8 cellular contexts compared by ENCODE assay signal in genomic region chr7:94289071-94289470, GRCh38.
DNase-seq lines count a peak whose midpoint lies in the region; ATAC-seq and TF ChIP-seq lines count a peak whose summit lies in the region.

No MANE protein-coding gene starts in this region.

- H3K4me3 Mint-ChIP-seq in glutamatergic neuron (ENCODE audit: unreplicated experiment): no peak overlapping the region
- no peak overlapping the region for H3K4me3 Mint-ChIP-seq in progenitor cell of endocrine pancreas (ENCODE audit: low read depth)

- TF ChIP-seq CTCF in glutamatergic neuron (IDR thresholded peaks at IDR 0.05; ENCODE audit: partially characterized antibody, unreplicated experiment): peak; percentile 64
- TF ChIP-seq CTCF in progenitor cell of endocrine pancreas (IDR thresholded peaks at IDR 0.05; ENCODE audit: unreplicated experiment): peak; percentile 95

- H3K9me3 Mint-ChIP-seq in glutamatergic neuron (ENCODE audit: unreplicated experiment) (peaks cover 2% of the 10 kb centered on the region), progenitor cell of endocrine pancreas (ENCODE audit: low read depth) (no peaks in the 10 kb centered on the region)

- H3K27ac Mint-ChIP-seq in glutamatergic neuron (ENCODE audit: unreplicated experiment): no peak overlapping the region
- no peak overlapping the region for H3K27ac Mint-ChIP-seq in progenitor cell of endocrine pancreas

- H3K27me3 Mint-ChIP-seq in glutamatergic neuron (ENCODE audit: unreplicated experiment) (peaks cover 1% of the 10 kb centered on the region), progenitor cell of endocrine pancreas (peaks cover 7% of the 10 kb centered on the region)

- H3K36me3 Mint-ChIP-seq in glutamatergic neuron (ENCODE audit: unreplicated experiment) (no peaks in the 10 kb centered on the region), progenitor cell of endocrine pancreas (ENCODE audit: insufficient read depth) (no peaks in the 10 kb centered on the region)

- H3K4me1 Mint-ChIP-seq in glutamatergic neuron (ENCODE audit: low read depth, unreplicated experiment): peaks cover 8% of the 10 kb centered on the region
- no peaks in the 10 kb centered on the region for H3K4me1 Mint-ChIP-seq in progenitor cell of endocrine pancreas (ENCODE audit: low read depth)

- ATAC-seq in HG02759 (IDR thresholded peaks at IDR 0.05; ENCODE audit: unreplicated experiment) (no peak), GM19395 (IDR thresholded peaks at IDR 0.05; ENCODE audit: unreplicated experiment) (no peak)

- peak; percentile 94 for DNase-seq in DMS53 (lab: John Stamatoyannopoulos, UW)
- DNase-seq in NCI-H1417 (lab: John Stamatoyannopoulos, UW): peak; percentile 77 to 95 (median 83)
- DNase-seq in T1000 (lab: John Stamatoyannopoulos, UW): peak; percentile 8
- peak; percentile 66 for DNase-seq in glutamatergic neuron
- peak; percentile 41 for DNase-seq in progenitor cell of endocrine pancreas (ENCODE audit: low spot score, unreplicated experiment)
- no peak for DNase-seq in activated effector memory CD4-positive, alpha-beta T cell treated with Interleukin-2 at 50 U/mL for 16 hours
